In genomic region chr5:87243161-87243877, GRCh38 we compare ENCODE assay signal across 12 cellular contexts. TPM values are rescaled to one million over a fixed set of nuclear protein-coding genes. Genes with fewer than 3 reads are reported as not detected.
DNase-seq lines count a peak whose midpoint lies in the region; ATAC-seq and TF ChIP-seq lines count a peak whose summit lies in the region.
"Had no signal": no experiment of that assay in that cellular context is flagged by ENCODE, and none has a peak within 500 bp of the region (broad histone marks: within the 10 kb centered on the region; RNA-seq: fewer than 3 reads in every experiment).

No MANE protein-coding gene starts in this region.

- H3K27me3 ChIP-seq in left ventricle myocardium inferior (ENCODE audit: low read depth) (no peaks in the 10 kb centered on the region), foreskin keratinocyte (no peaks in the 10 kb centered on the region), subcutaneous abdominal adipose tissue (ENCODE audit: control insufficient read depth in 5 of 5, insufficient read depth in 4 of 5, low read length in 5 of 5) (no peaks in the 10 kb centered on the region)

- H3K4me1 ChIP-seq in left ventricle myocardium inferior (no peaks in the 10 kb centered on the region), foreskin keratinocyte (no peaks in the 10 kb centered on the region), subcutaneous abdominal adipose tissue (ENCODE audit: control insufficient read depth in 5 of 5, insufficient read depth in 5 of 5, low read length in 5 of 5) (peaks cover 0 to 18% (median 14%) of the 10 kb centered on the region in 5 donors)

- H3K27ac Mint-ChIP-seq in chondrocyte (ENCODE audit: unreplicated experiment) (no peak overlapping the region), mesothelial cell of epicardium (no peak overlapping the region)
- H3K27ac Mint-ChIP-seq: activated CD8-positive, alpha-beta memory T cell treated with anti-CD3 and anti-CD28 coated beads, Interleukin-2, amount 10 ng/mL, durations not matched to agents 7 days and 5 days; dendritic cell treated with granulocyte-macrophage colony-stimulating factor and Interleukin-4, amounts not matched to agents 40 ng/mL and 50 ng/mL, for 4 days had no signal

- peaks cover 4% of the 10 kb centered on the region for H3K27me3 Mint-ChIP-seq in chondrocyte (ENCODE audit: low read depth)
- no peaks in the 10 kb centered on the region for H3K27me3 Mint-ChIP-seq in mesothelial cell of epicardium (ENCODE audit: low read depth)
- H3K27me3 Mint-ChIP-seq: activated CD8-positive, alpha-beta memory T cell treated with anti-CD3 and anti-CD28 coated beads, Interleukin-2, amount 10 ng/mL, durations not matched to agents 7 days and 5 days; dendritic cell treated with granulocyte-macrophage colony-stimulating factor and Interleukin-4, amounts not matched to agents 40 ng/mL and 50 ng/mL, for 4 days had no signal

- DNase-seq in Right ventricle myocardium inferior (ENCODE audit: missing footprints) (no peak), left ventricle myocardium inferior (no peak), SIG-M5 treated with dmso at 0.1 percent for 504 hours (lab: John Stamatoyannopoulos, UW; ENCODE audit: unreplicated experiment) (peak; percentile 94), foreskin keratinocyte (peak; percentile 32 to 73), chondrocyte (ENCODE audit: low spot score) (no peak), NCI-H526 treated with DMSO at 0.1 percent for 48 hours (lab: John Stamatoyannopoulos, UW) (no peak), mesothelial cell of epicardium (ENCODE audit: low spot score in 2 of 2, unreplicated experiment in 2 of 2) (no peak)
- DNase-seq: activated CD8-positive, alpha-beta memory T cell treated with anti-CD3 and anti-CD28 coated beads, Interleukin-2, amount 10 ng/mL, durations not matched to agents 7 days and 5 days; mesendoderm; stimulated activated CD4-positive, alpha-beta T cell treated with anti-CD3 and anti-CD28 coated beads, Interleukin-4, amount 100 ng/mL, for 1 hour had no signal

- H3K4me3 Mint-ChIP-seq in chondrocyte (ENCODE audit: unreplicated experiment) (no peak overlapping the region), mesothelial cell of epicardium (no peak overlapping the region)
- H3K4me3 Mint-ChIP-seq: activated CD8-positive, alpha-beta memory T cell treated with anti-CD3 and anti-CD28 coated beads, Interleukin-2, amount 10 ng/mL, durations not matched to agents 7 days and 5 days; dendritic cell treated with granulocyte-macrophage colony-stimulating factor and Interleukin-4, amounts not matched to agents 40 ng/mL and 50 ng/mL, for 4 days had no signal

- H3K27ac ChIP-seq in left ventricle myocardium inferior (replicated peaks), result no peak overlapping the region
- H3K27ac ChIP-seq in foreskin keratinocyte, result no peak overlapping the region
- H3K27ac ChIP-seq in subcutaneous abdominal adipose tissue (ENCODE audit: low read depth, low read length), result peak overlapping the region; percentile 92

- H3K36me3 Mint-ChIP-seq in chondrocyte (ENCODE audit: low read depth) (no peaks in the 10 kb centered on the region), mesothelial cell of epicardium (no peaks in the 10 kb centered on the region)
- H3K36me3 Mint-ChIP-seq: activated CD8-positive, alpha-beta memory T cell treated with anti-CD3 and anti-CD28 coated beads, Interleukin-2, amount 10 ng/mL, durations not matched to agents 7 days and 5 days had no signal

- H3K9me3 Mint-ChIP-seq in chondrocyte (ENCODE audit: low read depth), result no peaks in the 10 kb centered on the region
- no peaks in the 10 kb centered on the region for H3K9me3 Mint-ChIP-seq in mesothelial cell of epicardium
- H3K9me3 Mint-ChIP-seq: dendritic cell treated with granulocyte-macrophage colony-stimulating factor and Interleukin-4, amounts not matched to agents 40 ng/mL and 50 ng/mL, for 4 days had no signal

- H3K4me1 Mint-ChIP-seq in chondrocyte (ENCODE audit: low read depth) (no peaks in the 10 kb centered on the region), mesothelial cell of epicardium (no peaks in the 10 kb centered on the region)

- intact Hi-C loops in Right ventricle myocardium inferior (cut with DNase I), result no loop called here
- intact Hi-C loops in left ventricle myocardium inferior (cut with micrococcal nuclease), result no loop called here

- ATAC-seq in Right ventricle myocardium inferior, result peak; percentile 52
- peak; percentile 91 for ATAC-seq in foreskin keratinocyte
- ATAC-seq: activated CD8-positive, alpha-beta memory T cell treated with anti-CD3 and anti-CD28 coated beads, Interleukin-2, amount 10 ng/mL, durations not matched to agents 7 days and 5 days had no signal

- H3K4me3 ChIP-seq in left ventricle myocardium inferior (no peak overlapping the region), subcutaneous abdominal adipose tissue (ENCODE audit: low read depth in 1 of 5, low read length in 5 of 5) (no peak overlapping the region)

- H3K9ac ChIP-seq in subcutaneous abdominal adipose tissue (ENCODE audit: low read length in 5 of 5), result peak overlapping the region in 1 of 5 donors; percentile 73

- H3K9me3 ChIP-seq in left ventricle myocardium inferior (replicated peaks) (no peaks in the 10 kb centered on the region), subcutaneous abdominal adipose tissue (ENCODE audit: control insufficient read depth in 5 of 5, low read length in 5 of 5) (no peaks in the 10 kb centered on the region)

- H3K36me3 ChIP-seq in left ventricle myocardium inferior (no peaks in the 10 kb centered on the region), subcutaneous abdominal adipose tissue (ENCODE audit: control insufficient read depth in 5 of 5, insufficient read depth in 5 of 5, low read length in 5 of 5) (no peaks in the 10 kb centered on the region)

- TF ChIP-seq CTCF in left ventricle myocardium inferior (IDR thresholded peaks at IDR 0.05; ENCODE audit: borderline replicate concordance) (no peak), foreskin keratinocyte (conservative IDR thresholded peaks at IDR 0.05) (no peak), chondrocyte (IDR thresholded peaks at IDR 0.05) (no peak), mesothelial cell of epicardium (IDR thresholded peaks at IDR 0.05; ENCODE audit: unreplicated experiment) (no peak)

RNA-seq across cellular contexts. Expression of gene RASA1, which starts 24.4 kb away (rescaled TPM):
- total RNA-seq in Right ventricle myocardium inferior (19.8 TPM), left ventricle myocardium inferior (18.0 TPM), foreskin keratinocyte (38.8 and 43.4 TPM in 2 replicates), chondrocyte (35.0 to 38.9 TPM (median 38.3 TPM) in 3 replicates), mesothelial cell of epicardium (36.6 to 37.8 TPM (median 37.1 TPM) in 3 replicates)
- 13.4 and 13.5 TPM in 2 replicates for polyA plus RNA-seq in foreskin keratinocyte

Comparison
In these comparisons a context has a peak if more than half of its experiments do, and no peak if none do; other contexts are left out.
1. DNase-seq: peak in SIG-M5 treated with dmso at 0.1 percent for 504 hours (single experiment) and foreskin keratinocyte (2 of 2); none in Right ventricle myocardium inferior (single experiment), left ventricle myocardium inferior (single experiment), chondrocyte (single experiment), NCI-H526 treated with DMSO at 0.1 percent for 48 hours (single experiment) and mesothelial cell of epicardium (0 of 2).